21 cellular contexts compared by ENCODE assay signal in the genomic region with DNA sequence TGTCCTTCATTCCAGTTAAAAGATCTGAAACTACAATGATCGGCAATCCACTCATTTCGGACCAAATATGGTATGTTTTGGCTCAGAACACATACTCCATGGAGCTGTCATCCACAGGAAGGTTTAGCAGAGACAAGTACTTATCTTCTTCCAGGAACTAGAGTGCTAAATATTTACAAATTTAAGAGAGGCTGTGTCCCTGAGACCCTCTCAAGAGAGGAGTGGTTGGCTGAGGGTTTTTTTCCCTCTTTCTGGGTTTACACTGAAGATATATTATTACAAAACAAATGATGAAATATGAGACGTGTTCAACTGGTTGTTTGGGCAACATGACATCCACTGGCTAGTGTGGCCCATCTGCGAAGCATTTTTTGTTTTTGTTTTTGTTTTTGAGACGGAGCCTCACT. TPM values are rescaled to one million over a fixed set of nuclear protein-coding genes. Genes with fewer than 3 reads are reported as not detected.
A peak's percentile ranks its signal among the peaks of the same experiment; 100 is the strongest.
DNase-seq lines count a peak whose midpoint lies in the region; FAIRE-seq and TF ChIP-seq lines count a peak whose summit lies in the region.
"Had no signal": no experiment of that assay in that cellular context is flagged by ENCODE, and none has a peak within 500 bp of the region (broad histone marks: within the 10 kb centered on the region; RNA-seq: fewer than 3 reads in every experiment).

No MANE protein-coding gene starts in this region.

- in situ Hi-C loops in brain microvascular endothelial cell (cut with HindIII; ENCODE audit: low pct_ligation_motif_present, low sequenced_read_pairs), result no loop called here

- H2AK5ac ChIP-seq in mesenchymal stem cell (ENCODE audit: low read length, severe bottlenecking), result no peak overlapping the region

- FAIRE-seq in small intestine (lab: Jason Lieb, UNC), result no peak
- FAIRE-seq: frontal cortex had no signal

- no peaks in the 10 kb centered on the region for H3K79me1 ChIP-seq in mesenchymal stem cell (replicated peaks; ENCODE audit: low read length, poor library complexity, severe bottlenecking)

- H3K4me3 ChIP-seq in brain microvascular endothelial cell (ENCODE audit: low read depth, low read length) (no peak overlapping the region), mesenchymal stem cell (ENCODE audit: insufficient read depth in 1 of 2, low read depth in 1 of 2, low read length in 2 of 2) (no peak overlapping the region), suprapubic skin (no peak overlapping the region), small intestine (ENCODE audit: low read depth in 1 of 2, low read length in 2 of 2) (no peak overlapping the region)
- H3K4me3 ChIP-seq: HAP-1, neural progenitor cell, upper lobe of left lung had no signal

- peak overlapping the region in 1 of 2 experiments; percentile 84 for H2BK12ac ChIP-seq in mesenchymal stem cell (ENCODE audit: low read length in 2 of 2)

- H3K14ac ChIP-seq in mesenchymal stem cell (ENCODE audit: low read length in 2 of 2), result no peak overlapping the region

- 3% methylated on average over 5 of the region's 5 CpGs for WGBS in mesenchymal stem cell
- 71% methylated on average over 5 of the region's 5 CpGs for WGBS in suprapubic skin
- 56 to 83% (median 82%) methylated on average over 5 of the region's 5 CpGs for WGBS in small intestine, 3 donors

- H3K27ac ChIP-seq in brain microvascular endothelial cell (peak overlapping the region; percentile 6), mesenchymal stem cell (ENCODE audit: low read length, poor library complexity, severe bottlenecking) (no peak overlapping the region), suprapubic skin (no peak overlapping the region), small intestine (ENCODE audit: low read depth in 1 of 2, low read length in 1 of 2) (peak overlapping the region in 1 of 2 donors; percentile 9)
- H3K27ac ChIP-seq: neural progenitor cell, upper lobe of left lung had no signal

- no peak overlapping the region for H3K23ac ChIP-seq in mesenchymal stem cell (ENCODE audit: low read length in 2 of 2)

- no peak overlapping the region for H2AFZ ChIP-seq in mesenchymal stem cell (ENCODE audit: low read depth, low read length)

- TF ChIP-seq CTCF in brain microvascular endothelial cell (IDR thresholded peaks at IDR 0.05; ENCODE audit: low read depth, low read length, missing control alignments) (no peak), suprapubic skin (IDR thresholded peaks at IDR 0.05) (no peak)

- H2BK15ac ChIP-seq in mesenchymal stem cell (ENCODE audit: low read depth, poor library complexity, severe bottlenecking), result no peak overlapping the region

- TF ChIP-seq POLR2A in suprapubic skin (IDR thresholded peaks at IDR 0.05), result no peak

- H3K18ac ChIP-seq in mesenchymal stem cell (ENCODE audit: low read depth in 1 of 2, low read length in 2 of 2), result peak overlapping the region in 1 of 2 experiments; percentile 92

- no peak overlapping the region for H2BK5ac ChIP-seq in mesenchymal stem cell (ENCODE audit: low read depth, low read length, poor library complexity, severe bottlenecking)

- H3K27me3 ChIP-seq in brain microvascular endothelial cell (replicated peaks), result no peaks in the 10 kb centered on the region
- no peaks in the 10 kb centered on the region for H3K27me3 ChIP-seq in mesenchymal stem cell (ENCODE audit: control insufficient read depth in 1 of 2, insufficient read depth in 1 of 2, low read length in 2 of 2)
- no peaks in the 10 kb centered on the region for H3K27me3 ChIP-seq in suprapubic skin
- H3K27me3 ChIP-seq in small intestine (ENCODE audit: control insufficient read depth in 2 of 2, insufficient read depth in 2 of 2, low read length in 2 of 2), result no peaks in the 10 kb centered on the region
- H3K27me3 ChIP-seq: neural progenitor cell, upper lobe of left lung had no signal

- H2BK120ac ChIP-seq in mesenchymal stem cell (ENCODE audit: low read depth, low read length), result no peak overlapping the region

- no peak overlapping the region for H3K4me2 ChIP-seq in mesenchymal stem cell (ENCODE audit: low read length, poor library complexity, severe bottlenecking)
- H3K4me2 ChIP-seq: neural progenitor cell had no signal

- no peak overlapping the region for H4K8ac ChIP-seq in mesenchymal stem cell (ENCODE audit: low read length)

- no peak overlapping the region for H3K4ac ChIP-seq in mesenchymal stem cell (ENCODE audit: low read depth in 1 of 2, low read length in 2 of 2)

- no peak overlapping the region for H4K91ac ChIP-seq in mesenchymal stem cell (ENCODE audit: low read length)

- H3K36me3 ChIP-seq in brain microvascular endothelial cell (replicated peaks) (no peaks in the 10 kb centered on the region), mesenchymal stem cell (ENCODE audit: control insufficient read depth in 1 of 2, insufficient read depth in 2 of 2, low read depth in 1 of 2, low read length in 2 of 2) (no peaks in the 10 kb centered on the region), suprapubic skin (no peaks in the 10 kb centered on the region), small intestine (ENCODE audit: control insufficient read depth in 2 of 2, insufficient read depth in 2 of 2, low read length in 2 of 2) (no peaks in the 10 kb centered on the region)
- H3K36me3 ChIP-seq: HAP-1, neural progenitor cell, upper lobe of left lung had no signal

- H3K4me1 ChIP-seq in mesenchymal stem cell (ENCODE audit: control insufficient read depth, insufficient read depth, low read depth, low read length) (no peaks in the 10 kb centered on the region), suprapubic skin (no peaks in the 10 kb centered on the region), small intestine (ENCODE audit: control insufficient read depth in 2 of 2, insufficient read depth in 1 of 2, low read depth in 1 of 2, low read length in 1 of 2) (no peaks in the 10 kb centered on the region)
- H3K4me1 ChIP-seq: HAP-1, neural progenitor cell, upper lobe of left lung had no signal

- DNase-seq in DMS53 treated with DMSO at 0.1 percent for 48 hours (lab: John Stamatoyannopoulos, UW; ENCODE audit: unreplicated experiment) (peak; percentile 93), NCI-H2029 treated with DMSO at 0.1 percent for 48 hours (lab: John Stamatoyannopoulos, UW) (peak; percentile 87), brain microvascular endothelial cell (no peak), mesenchymal stem cell (peak; percentile 94), NOMO-1 treated with DMSO at 0.1 percent for 48 hours (lab: John Stamatoyannopoulos, UW; ENCODE audit: unreplicated experiment) (no peak), T-helper 9 cell (no peak), suprapubic skin (ENCODE audit: low spot score in 2 of 2) (no peak), small intestine (no peak)
- DNase-seq: activated CD4-positive, alpha-beta T cell treated with anti-CD3 and anti-CD28 coated beads, Interleukin-2, amount 50 U/mL, for 1 hour; activated naive CD4-positive, alpha-beta T cell treated with anti-CD3 and anti-CD28 coated beads for 36 hours; activated T-cell treated with anti-CD3 and anti-CD28 coated beads for 4 hours; CD4-positive, alpha-beta memory T cell; EL; KG1; left colon; NK-92 treated with Interleukin-12 subunit alpha and Interleukin-12 subunit beta, amount 100 ng/mL, for 24 hours; SW 1271; upper lobe of left lung had no signal

- H3K9ac ChIP-seq in mesenchymal stem cell (ENCODE audit: low read length), result no peak overlapping the region
- H3K9ac ChIP-seq: neural progenitor cell had no signal

- no peak for TF ChIP-seq EP300 in suprapubic skin (IDR thresholded peaks at IDR 0.05)

- H3K9me3 ChIP-seq in mesenchymal stem cell (ENCODE audit: control insufficient read depth, low read length) (peaks cover under 1% of the 10 kb centered on the region), suprapubic skin (no peaks in the 10 kb centered on the region), small intestine (ENCODE audit: control insufficient read depth, low read depth) (no peaks in the 10 kb centered on the region)
- H3K9me3 ChIP-seq: HAP-1, upper lobe of left lung had no signal

RNA-seq across cellular contexts. Expression of a gene that starts 25.9 kb away (rescaled TPM):
- 276 TPM for polyA plus RNA-seq in mesenchymal stem cell (2013, experiment 1 of 2)
- 262 TPM for polyA plus RNA-seq in mesenchymal stem cell (2013, experiment 2 of 2)
- total RNA-seq in suprapubic skin, result 10 to 100 TPM; 27.9 to 48.4 (median 32.3) TPM
- polyA plus RNA-seq in small intestine, result 10 to 100 TPM in 1 of 3 donors, 1 to 10 TPM in 1, under 1 TPM in 1; 0.67 to 36.0 (median 3.8) TPM
- polyA plus RNA-seq: CD4-positive, alpha-beta memory T cell had no signal

RNA-seq across cellular contexts. Expression of a gene that starts 51.6 kb away (rescaled TPM):
- 20.6 TPM for polyA plus RNA-seq in mesenchymal stem cell (2013, experiment 1 of 2)
- polyA plus RNA-seq in mesenchymal stem cell (2013, experiment 2 of 2), result 20.8 TPM
- 10 to 100 TPM; 34.9 to 60.0 (median 47.2) TPM for total RNA-seq in suprapubic skin
- polyA plus RNA-seq in small intestine, result 1 to 10 TPM; 2.0 to 6.0 (median 5.4) TPM

Comparison
In these comparisons a context has a peak if more than half of its experiments do, and no peak if none do; other contexts are left out.
1. DNase-seq: peak in DMS53 treated with DMSO at 0.1 percent for 48 hours (single experiment), NCI-H2029 treated with DMSO at 0.1 percent for 48 hours (single experiment) and mesenchymal stem cell (single experiment); none in brain microvascular endothelial cell (single experiment), NOMO-1 treated with DMSO at 0.1 percent for 48 hours (single experiment), T-helper 9 cell (single experiment), suprapubic skin (0 of 2) and small intestine (single experiment).